ENCODE assay signal across 1 cellular context in genomic region chr1:155158991-155159390, GRCh38.
TF ChIP-seq lines count a peak whose summit lies in the region.

No MANE protein-coding gene starts in this region.

TF ChIP-seq in K562, 482 proteins besides CTCF, POLR2A, EP300 and RAD21:
- TF ChIP-seq STAT6 (CRISPR knock-in tag; IDR thresholded peaks at IDR 0.05) (no peak), ZNF133 (CRISPR knock-in tag; IDR thresholded peaks at IDR 0.05) (no peak), ZNF707 (CRISPR knock-in tag; conservative IDR thresholded peaks at IDR 0.05) (no peak), NONO (IDR thresholded peaks at IDR 0.05; ENCODE audit: low read depth in 2 of 2, low read length in 1 of 2) (no peak), ZNF280A (IDR thresholded peaks at IDR 0.05; ENCODE audit: low read depth, partially characterized antibody) (no peak), C11orf30 (IDR thresholded peaks at IDR 0.05; ENCODE audit: low read depth) (peak; percentile 19; the same call in 1 of the 2 replicates), ZNF316 (IDR thresholded peaks at IDR 0.05) (peak; percentile 39; the same call in 1 of the 2 replicates), ZNF444 (CRISPR knock-in tag; IDR thresholded peaks at IDR 0.05) (no peak)
